Comparison of ENCODE assay signal across 13 cellular contexts in genomic region chr1:197464039-197464438, GRCh38.
DNase-seq lines count a peak whose midpoint lies in the region; ATAC-seq and TF ChIP-seq lines count a peak whose summit lies in the region.
"Had no signal": no experiment of that assay in that cellular context is flagged by ENCODE, and none has a peak within 500 bp of the region (broad histone marks: within the 10 kb centered on the region; RNA-seq: fewer than 3 reads in every experiment).

No MANE protein-coding gene starts in this region.

- CTCF ChIA-PET in CD8-positive, alpha-beta T cell (lab: Charles Lee): no interaction called here

- H3K4me2 ChIP-seq in osteoblast (ENCODE audit: insufficient read depth, low read length): peak overlapping the region; percentile 45

- TF ChIP-seq CTCF in fibroblast of the aortic adventitia (IDR thresholded peaks at IDR 0.05; ENCODE audit: insufficient read depth, low read length): no peak
- no peak for TF ChIP-seq CTCF in osteoblast (IDR thresholded peaks at IDR 0.05; ENCODE audit: extremely low read depth, low read depth, low read length)
- no peak for TF ChIP-seq CTCF in CD8-positive, alpha-beta T cell (IDR thresholded peaks at IDR 0.05)

- H3K27ac Mint-ChIP-seq in CD8-positive, alpha-beta T cell: no peak overlapping the region
- H3K27ac Mint-ChIP-seq: activated T-cell treated with anti-CD3 and anti-CD28 coated beads, Interleukin-2, amount 50 U/mL, for 24 hours; stimulated activated memory B cell treated with anti-CD40 and anti-IgM and Interleukin-4, amounts not matched to agents 10 μg/mL and 1 μg/mL and 100 μg/mL, for 72 hours had no signal

- no peak overlapping the region for H3K27ac ChIP-seq in osteoblast (ENCODE audit: low read depth, low read length)
- H3K27ac ChIP-seq in CD8-positive, alpha-beta T cell (ENCODE audit: low read depth, low read length): no peak overlapping the region
- H3K27ac ChIP-seq: parathyroid adenoma had no signal

- no peaks in the 10 kb centered on the region for H3K9me3 ChIP-seq in osteoblast (ENCODE audit: low read depth, low read length)
- no peaks in the 10 kb centered on the region for H3K9me3 ChIP-seq in CD8-positive, alpha-beta T cell (ENCODE audit: low read length)
- H3K9me3 ChIP-seq: esophagus squamous epithelium had no signal

- ATAC-seq in GM18868 (IDR thresholded peaks at IDR 0.05; ENCODE audit: unreplicated experiment) (no peak), GM18870 (IDR thresholded peaks at IDR 0.05; ENCODE audit: unreplicated experiment) (no peak), HG03175 (IDR thresholded peaks at IDR 0.05; ENCODE audit: unreplicated experiment) (no peak)
- no peak for ATAC-seq in CD8-positive, alpha-beta T cell
- ATAC-seq: stimulated activated memory B cell treated with anti-CD40 and anti-IgM and Interleukin-4, amounts not matched to agents 10 μg/mL and 1 μg/mL and 100 μg/mL, for 72 hours had no signal

- DNase-seq in COR-L47 (lab: John Stamatoyannopoulos, UW) (peak; percentile 6), NCI-H82 (lab: John Stamatoyannopoulos, UW) (peak; percentile 78), fibroblast of the aortic adventitia (ENCODE audit: low read depth) (peak; percentile 92), osteoblast (ENCODE audit: insufficient read length, low spot score, missing footprints) (no peak)
- no peak for DNase-seq in CD8-positive, alpha-beta T cell
- DNase-seq: activated T-cell treated with anti-CD3 and anti-CD28 coated beads, Interleukin-2, amount 50 U/mL, for 24 hours; esophagus squamous epithelium; SHP77 treated with DMSO at 0.1 percent for 48 hours had no signal

- no peaks in the 10 kb centered on the region for H3K9me3 Mint-ChIP-seq in CD8-positive, alpha-beta T cell
- H3K9me3 Mint-ChIP-seq: activated T-cell treated with anti-CD3 and anti-CD28 coated beads, Interleukin-2, amount 50 U/mL, for 24 hours; stimulated activated memory B cell treated with anti-CD40 and anti-IgM and Interleukin-4, amounts not matched to agents 10 μg/mL and 1 μg/mL and 100 μg/mL, for 72 hours had no signal

- H3K36me3 ChIP-seq in osteoblast (ENCODE audit: insufficient read depth, low read length): no peaks in the 10 kb centered on the region
- H3K36me3 ChIP-seq in CD8-positive, alpha-beta T cell (ENCODE audit: insufficient read depth, low read length): no peaks in the 10 kb centered on the region
- H3K36me3 ChIP-seq: esophagus squamous epithelium had no signal

- POLR2A ChIA-PET in CD8-positive, alpha-beta T cell (lab: Charles Lee): no interaction called here

- H3K4me3 ChIP-seq in fibroblast of the aortic adventitia (ENCODE audit: low read depth, low read length): no peak overlapping the region
- H3K4me3 ChIP-seq in osteoblast (ENCODE audit: insufficient read depth, low read length): no peak overlapping the region
- H3K4me3 ChIP-seq in CD8-positive, alpha-beta T cell (ENCODE audit: low read depth, low read length): no peak overlapping the region
- H3K4me3 ChIP-seq: esophagus squamous epithelium had no signal

- H3K4me3 Mint-ChIP-seq in CD8-positive, alpha-beta T cell: no peak overlapping the region
- H3K4me3 Mint-ChIP-seq: activated T-cell treated with anti-CD3 and anti-CD28 coated beads, Interleukin-2, amount 50 U/mL, for 24 hours; stimulated activated memory B cell treated with anti-CD40 and anti-IgM and Interleukin-4, amounts not matched to agents 10 μg/mL and 1 μg/mL and 100 μg/mL, for 72 hours had no signal

- H3K27me3 ChIP-seq in osteoblast (ENCODE audit: insufficient read depth, low read length): no peaks in the 10 kb centered on the region
- no peaks in the 10 kb centered on the region for H3K27me3 ChIP-seq in CD8-positive, alpha-beta T cell (ENCODE audit: insufficient read depth, low read length)
- H3K27me3 ChIP-seq: esophagus squamous epithelium had no signal

- intact Hi-C loops in CD8-positive, alpha-beta T cell (cut with DNase I, micrococcal nuclease): no loop called here

- no peaks in the 10 kb centered on the region for H3K4me1 ChIP-seq in osteoblast (ENCODE audit: insufficient read depth, low read length)
- no peaks in the 10 kb centered on the region for H3K4me1 ChIP-seq in CD8-positive, alpha-beta T cell (ENCODE audit: insufficient read depth, low read length)
- H3K4me1 ChIP-seq: esophagus squamous epithelium, parathyroid adenoma had no signal

- H3K79me2 ChIP-seq in osteoblast (ENCODE audit: insufficient read depth, low read length): no peaks in the 10 kb centered on the region
- H3K79me2 ChIP-seq: parathyroid adenoma had no signal

- no peaks in the 10 kb centered on the region for H3K27me3 Mint-ChIP-seq in CD8-positive, alpha-beta T cell (ENCODE audit: low read depth)
- H3K27me3 Mint-ChIP-seq: activated T-cell treated with anti-CD3 and anti-CD28 coated beads, Interleukin-2, amount 50 U/mL, for 24 hours had no signal

- no peaks in the 10 kb centered on the region for H3K4me1 Mint-ChIP-seq in CD8-positive, alpha-beta T cell (ENCODE audit: low read depth)
- H3K4me1 Mint-ChIP-seq: stimulated activated memory B cell treated with anti-CD40 and anti-IgM and Interleukin-4, amounts not matched to agents 10 μg/mL and 1 μg/mL and 100 μg/mL, for 72 hours had no signal

- H2AFZ ChIP-seq in osteoblast (ENCODE audit: low read length): peak overlapping the region; percentile 77
- H2AFZ ChIP-seq: parathyroid adenoma had no signal

- H4K20me1 ChIP-seq in osteoblast (ENCODE audit: insufficient read depth, low read length): no peaks in the 10 kb centered on the region

- no peaks in the 10 kb centered on the region for H3K36me3 Mint-ChIP-seq in CD8-positive, alpha-beta T cell
- H3K36me3 Mint-ChIP-seq: stimulated activated memory B cell treated with anti-CD40 and anti-IgM and Interleukin-4, amounts not matched to agents 10 μg/mL and 1 μg/mL and 100 μg/mL, for 72 hours had no signal

Comparison
In these comparisons a context has a peak if more than half of its experiments do, and no peak if none do; other contexts are left out.
1. DNase-seq: peak in COR-L47 (single experiment), NCI-H82 (single experiment) and fibroblast of the aortic adventitia (single experiment); none in osteoblast (single experiment) and CD8-positive, alpha-beta T cell (0 of 7).